ENCODE assay signal across 27 cellular contexts in genomic region chr12:92248977-92249376, GRCh38.
"Had no signal": no experiment of that assay in that cellular context is flagged by ENCODE, and none has a peak within 500 bp of the region (broad histone marks: within the 10 kb centered on the region; RNA-seq: fewer than 3 reads in every experiment).

No MANE protein-coding gene starts in this region.

- H3K9ac ChIP-seq: neural progenitor cell, parathyroid adenoma had no signal

- H3K4me3 ChIP-seq: esophagus muscularis mucosa, gastrocnemius medialis, left lung, neural progenitor cell, right atrium auricular region, smooth muscle cell, thoracic aorta, tibial nerve, upper lobe of left lung had no signal

- H3K4me1 ChIP-seq: left lung, neural progenitor cell, parathyroid adenoma had no signal

- H3K36me3 Mint-ChIP-seq: neural progenitor cell; stimulated activated memory B cell treated with anti-CD40 and anti-IgM and Interleukin-4, amounts not matched to agents 10 μg/mL and 1 μg/mL and 100 μg/mL, for 72 hours had no signal

- H3K79me2 ChIP-seq: parathyroid adenoma had no signal

- H3K27ac Mint-ChIP-seq: effector memory CD8-positive, alpha-beta T cell; naive thymus-derived CD4-positive, alpha-beta T cell; nephron; neural progenitor cell; progenitor cell of endocrine pancreas; stimulated activated memory B cell treated with anti-CD40 and anti-IgM and Interleukin-4, amounts not matched to agents 10 μg/mL and 1 μg/mL and 100 μg/mL, for 72 hours had no signal

- FAIRE-seq: endometrium, urothelium cell line had no signal

- H3K27ac ChIP-seq: esophagus muscularis mucosa, gastrocnemius medialis, left lung, neural progenitor cell, parathyroid adenoma, right atrium auricular region, thoracic aorta, tibial nerve, upper lobe of left lung had no signal

- H3K4me3 Mint-ChIP-seq: effector memory CD8-positive, alpha-beta T cell; naive thymus-derived CD4-positive, alpha-beta T cell; nephron; neural progenitor cell; stimulated activated memory B cell treated with anti-CD40 and anti-IgM and Interleukin-4, amounts not matched to agents 10 μg/mL and 1 μg/mL and 100 μg/mL, for 72 hours had no signal

- H3K27me3 ChIP-seq: esophagus muscularis mucosa, gastrocnemius medialis, left lung, neural progenitor cell, right atrium auricular region, tibial nerve, upper lobe of left lung had no signal

- H3K9me3 ChIP-seq: esophagus muscularis mucosa, gastrocnemius medialis, left lung, right atrium auricular region, thoracic aorta, tibial nerve, upper lobe of left lung had no signal

- H3K27me3 Mint-ChIP-seq: effector memory CD8-positive, alpha-beta T cell; naive thymus-derived CD4-positive, alpha-beta T cell; progenitor cell of endocrine pancreas; stimulated activated memory B cell treated with anti-CD40 and anti-IgM and Interleukin-4, amounts not matched to agents 10 μg/mL and 1 μg/mL and 100 μg/mL, for 72 hours had no signal

- H2AFZ ChIP-seq: neural progenitor cell, parathyroid adenoma had no signal

- ATAC-seq: effector memory CD8-positive, alpha-beta T cell; gastrocnemius medialis; left cardiac atrium; left lung; naive thymus-derived CD4-positive, alpha-beta T cell; sciatic nerve; stimulated activated memory B cell treated with anti-CD40 and anti-IgM and Interleukin-4, amounts not matched to agents 10 μg/mL and 1 μg/mL and 100 μg/mL, for 72 hours; stimulated activated naive CD8-positive, alpha-beta T cell treated with anti-CD3 and anti-CD28 coated beads, Interleukin-15, Interleukin-2, amounts not matched to agents 100 U/mL and 50 U/mL, for 24 hours had no signal

- DNase-seq: cerebellar nuclear complex; cortex of kidney; effector memory CD8-positive, alpha-beta T cell; gastrocnemius medialis; head of caudate nucleus; left cardiac atrium; left lung; mesendoderm; midbrain; naive thymus-derived CD4-positive, alpha-beta T cell; stimulated activated CD4-positive, alpha-beta T cell treated with anti-CD3 and anti-CD28 coated beads, Interleukin-4, amount 100 ng/mL, for 4 hours; stimulated activated naive CD8-positive, alpha-beta T cell treated with anti-CD3 and anti-CD28 coated beads, Interleukin-15, Interleukin-2, amounts not matched to agents 100 U/mL and 50 U/mL, for 24 hours; substantia nigra; upper lobe of left lung had no signal

- H3K4me2 ChIP-seq: neural progenitor cell, smooth muscle cell had no signal

- H3K36me3 ChIP-seq: esophagus muscularis mucosa, gastrocnemius medialis, left lung, neural progenitor cell, right atrium auricular region, thoracic aorta, tibial nerve, upper lobe of left lung had no signal

- H3K9me3 Mint-ChIP-seq: effector memory CD8-positive, alpha-beta T cell; nephron had no signal
